In genomic region chrX:153968754-153969124, GRCh38 we compare ENCODE assay signal across 8 cellular contexts. TPM values are rescaled to one million over a fixed set of nuclear protein-coding genes. Genes with fewer than 3 reads are reported as not detected.
DNase-seq lines count a peak whose midpoint lies in the region; ATAC-seq and TF ChIP-seq lines count a peak whose summit lies in the region.

No MANE protein-coding gene starts in this region.

- H3K4me1 ChIP-seq in mononuclear cell (ENCODE audit: insufficient read depth, low read length): peaks cover 51% of the 10 kb centered on the region

- peak; percentile 35 for TF ChIP-seq CTCF in GM12873 (IDR thresholded peaks at IDR 0.05; ENCODE audit: insufficient read depth, low read depth, low read length, missing control alignments)
- no peak for TF ChIP-seq CTCF in astrocyte of the spinal cord (IDR thresholded peaks at IDR 0.05; ENCODE audit: low read depth, low read length)

- peak; percentile 23 for DNase-seq in NCI-H1694 treated with DMSO at 0.1 percent for 48 hours (lab: John Stamatoyannopoulos, UW)
- peak; percentile 16 for DNase-seq in astrocyte of the spinal cord (ENCODE audit: low read depth, low spot score)
- no peak for DNase-seq in sciatic nerve (ENCODE audit: low spot score)
- no peak for DNase-seq in HT-29 (ENCODE audit: low spot score)

- intact Hi-C loops in sciatic nerve (cut with DNase I): no loop called here

- ATAC-seq in GM18867 (IDR thresholded peaks at IDR 0.05; ENCODE audit: unreplicated experiment) (no peak), sciatic nerve (no peak), GM18517 (IDR thresholded peaks at IDR 0.05; ENCODE audit: unreplicated experiment) (no peak)

- in situ Hi-C loops in astrocyte of the spinal cord (cut with HindIII; ENCODE audit: low sequenced_read_pairs): no loop called here

- H3K9me3 ChIP-seq in mononuclear cell (ENCODE audit: low read depth, low read length): no peaks in the 10 kb centered on the region

- H3K4me3 ChIP-seq in astrocyte of the spinal cord (ENCODE audit: low read depth, low read length): peak overlapping the region; percentile 97
- peak overlapping the region; percentile 90 for H3K4me3 ChIP-seq in mononuclear cell (ENCODE audit: low read length)

- H3K27me3 ChIP-seq in mononuclear cell (ENCODE audit: insufficient read depth, low read length): no peaks in the 10 kb centered on the region

RNA-seq across cellular contexts. Expression of gene HCFC1, which starts 2.9 kb away (rescaled TPM):
- total RNA-seq in mononuclear cell (26.4 TPM), sciatic nerve (42.2 TPM)
- 106 and 124 TPM in 2 replicates for total RNA-seq in HT-29 (2014; rRNA removed; shearing (Covaris generic))

RNA-seq across cellular contexts. Expression of gene TMEM187, which starts 3.8 kb away (rescaled TPM):
- total RNA-seq in mononuclear cell: 1.8 TPM
- total RNA-seq in sciatic nerve: 10.3 TPM
- 21.4 and 23.4 TPM in 2 replicates for total RNA-seq in HT-29 (2014; rRNA removed; shearing (Covaris generic))

RNA-seq across cellular contexts. Expression of gene RENBP, which starts 24.3 kb away (rescaled TPM):
- total RNA-seq in mononuclear cell (11.1 TPM), sciatic nerve (23.0 TPM)
- total RNA-seq in HT-29 (2014; rRNA removed; shearing (Covaris generic)): 0.08 and 0.91 TPM in 2 replicates

RNA-seq across cellular contexts. Expression of gene NAA10, which starts 33.9 kb away (rescaled TPM):
- total RNA-seq in mononuclear cell (22.0 TPM), sciatic nerve (73.6 TPM)
- total RNA-seq in HT-29 (2014; rRNA removed; shearing (Covaris generic)): 304 and 321 TPM in 2 replicates

RNA-seq across cellular contexts. Expression of gene ARHGAP4, which starts 42.7 kb away (rescaled TPM):
- total RNA-seq in mononuclear cell: 199 TPM
- total RNA-seq in sciatic nerve: 50.7 TPM
- total RNA-seq in HT-29 (2014; rRNA removed; shearing (Covaris generic)): 3.4 and 6.5 TPM in 2 replicates

Comparison
In these comparisons a context has a peak if more than half of its experiments do, and no peak if none do; other contexts are left out.
1. DNase-seq: peak in NCI-H1694 treated with DMSO at 0.1 percent for 48 hours (single experiment) and astrocyte of the spinal cord (single experiment); none in sciatic nerve (single experiment) and HT-29 (single experiment).